In the genomic region with DNA sequence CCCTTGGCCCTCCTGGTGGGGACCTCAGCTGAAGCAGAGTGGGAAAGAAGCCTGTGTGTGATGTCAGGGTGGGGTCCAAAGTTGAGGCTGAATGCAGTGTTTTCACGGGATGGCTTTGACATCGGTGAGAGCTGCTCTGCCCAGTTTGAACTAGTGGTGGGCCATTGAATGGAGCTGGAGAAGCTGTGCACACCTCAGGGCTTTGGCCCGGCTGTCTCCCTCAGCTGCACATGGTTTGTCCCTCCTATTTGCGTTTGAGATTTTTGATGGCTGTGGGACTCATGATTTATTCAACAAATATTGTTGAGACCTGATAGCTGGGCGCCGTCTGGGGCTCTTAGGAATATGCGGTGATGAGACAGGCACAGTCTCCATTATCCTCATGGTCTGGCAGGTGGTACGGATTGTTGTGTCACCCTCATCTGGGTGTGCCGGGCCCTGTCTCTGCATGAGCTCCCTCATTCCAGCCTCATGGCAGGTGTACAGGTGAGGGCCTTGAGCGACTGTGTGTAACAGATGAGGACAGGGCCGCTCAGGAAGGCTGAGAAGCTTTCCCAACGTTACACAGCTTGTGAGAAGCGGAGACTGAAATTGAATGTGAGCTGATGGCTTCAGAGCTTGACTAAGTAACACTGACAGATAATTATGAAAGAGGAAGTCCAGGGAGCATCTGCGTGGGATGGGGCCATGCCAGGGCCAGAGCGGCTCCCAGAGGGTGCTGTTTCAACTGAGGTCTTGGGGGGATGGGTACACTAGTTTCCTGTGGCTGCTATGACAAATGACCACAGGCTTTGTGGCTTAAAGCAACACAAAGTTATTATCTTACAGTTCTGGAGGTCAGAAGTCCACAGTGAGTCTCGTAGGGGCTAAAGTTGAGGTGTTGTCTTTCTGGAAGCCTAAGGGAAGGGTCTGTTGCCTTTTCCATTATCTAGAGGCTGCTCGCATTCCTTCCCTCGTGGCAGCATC, we compare ENCODE assay signal across 10 cellular contexts. TPM values are rescaled to one million over a fixed set of nuclear protein-coding genes. Genes with fewer than 3 reads are reported as not detected.
DNase-seq lines count a peak whose midpoint lies in the region; ATAC-seq and TF ChIP-seq lines count a peak whose summit lies in the region.
"Had no signal": no experiment of that assay in that cellular context is flagged by ENCODE, and none has a peak within 500 bp of the region (broad histone marks: within the 10 kb centered on the region; RNA-seq: fewer than 3 reads in every experiment).

No MANE protein-coding gene starts in this region.

- peak overlapping the region in 3 of 5 donors; percentile 50 to 83 (median 74) for H3K27ac ChIP-seq in adrenal gland
- H3K27ac ChIP-seq: C4-2B had no signal

- peaks cover 21 to 97% of the 10 kb centered on the region in 2 donors for H3K4me1 ChIP-seq in adrenal gland (replicated peaks in 1 of 2)

- no peaks in the 10 kb centered on the region for H3K27me3 ChIP-seq in adrenal gland

- peaks cover 4% of the 10 kb centered on the region for H3K9me3 Mint-ChIP-seq in mesothelial cell of epicardium
- H3K9me3 Mint-ChIP-seq: activated naive CD4-positive, alpha-beta T cell treated with anti-CD3 and anti-CD28 coated beads, Interleukin-2, amount 50 U/mL, for 24 hours had no signal

- TF ChIP-seq CTCF in adrenal gland (IDR thresholded peaks at IDR 0.05): no peak
- TF ChIP-seq CTCF in mesothelial cell of epicardium (IDR thresholded peaks at IDR 0.05; ENCODE audit: unreplicated experiment): no peak

- H3K9me3 ChIP-seq in adrenal gland (replicated peaks in 1 of 3): no peaks in the 10 kb centered on the region

- no peak for TF ChIP-seq POLR2A in adrenal gland (IDR thresholded peaks at IDR 0.05)

- H3K4me1 Mint-ChIP-seq in mesothelial cell of epicardium: peaks cover 20% of the 10 kb centered on the region

- intact Hi-C loops in adrenal gland (cut with DNase I): no loop called here

- H3K4me3 ChIP-seq in adrenal gland: no peak overlapping the region

- H3K36me3 ChIP-seq in adrenal gland (replicated peaks in 1 of 2): no peaks in the 10 kb centered on the region

- peaks cover 16% of the 10 kb centered on the region for H3K36me3 Mint-ChIP-seq in mesothelial cell of epicardium

- 63 to 77% (median 73%) methylated on average over 17 to 18 of the region's 18 CpGs for WGBS in adrenal gland, 4 donors

- no peak overlapping the region for H3K4me3 Mint-ChIP-seq in mesothelial cell of epicardium
- H3K4me3 Mint-ChIP-seq: activated naive CD4-positive, alpha-beta T cell treated with anti-CD3 and anti-CD28 coated beads, Interleukin-2, amount 50 U/mL, for 24 hours had no signal

- ATAC-seq in activated CD4-positive, CD25-positive, alpha-beta regulatory T cell treated with anti-CD3 and anti-CD28 coated beads, Interleukin-2, amount 50 U/mL, for 24 hours: peak; percentile 66 to 67
- peak; percentile 91 for ATAC-seq in GM21786 (IDR thresholded peaks at IDR 0.05; ENCODE audit: unreplicated experiment)

- no peaks in the 10 kb centered on the region for H3K27me3 Mint-ChIP-seq in mesothelial cell of epicardium (ENCODE audit: low read depth)
- H3K27me3 Mint-ChIP-seq: activated naive CD4-positive, alpha-beta T cell treated with anti-CD3 and anti-CD28 coated beads, Interleukin-2, amount 50 U/mL, for 24 hours had no signal

- H3K27ac Mint-ChIP-seq in mesothelial cell of epicardium: peak overlapping the region; percentile 44
- H3K27ac Mint-ChIP-seq: activated naive CD4-positive, alpha-beta T cell treated with anti-CD3 and anti-CD28 coated beads, Interleukin-2, amount 50 U/mL, for 24 hours had no signal

- no peak for DNase-seq in activated CD4-positive, CD25-positive, alpha-beta regulatory T cell (lab: John Stamatoyannopoulos, UW)
- DNase-seq in KG1 (lab: John Stamatoyannopoulos, UW): peak; percentile 84
- DNase-seq in adrenal gland: peak in 6 of 7 donors; percentile 63 to 86 (median 75)
- DNase-seq in mesothelial cell of epicardium (ENCODE audit: low spot score in 2 of 2, unreplicated experiment in 2 of 2): no peak
- DNase-seq in central memory CD4-positive, alpha-beta T cell: no peak
- no peak for DNase-seq in stimulated activated naive CD4-positive, alpha-beta T cell (lab: John Stamatoyannopoulos, UW)

RNA-seq across cellular contexts. Expression of a gene that starts 36.5 kb away (rescaled TPM):
- 10 to 100 TPM; 34.3 to 87.9 (median 54.9) TPM for total RNA-seq in adrenal gland
- 10 to 100 TPM; 10.9 to 49.0 (median 17.4) TPM for polyA plus RNA-seq in adrenal gland
- 70.0 to 74.9 TPM (median 71.0 TPM) in 3 replicates for total RNA-seq in mesothelial cell of epicardium

Comparison
In these comparisons a context has a peak if more than half of its experiments do, and no peak if none do; other contexts are left out.
1. DNase-seq: peak in KG1 (single experiment) and adrenal gland (6 of 7); none in activated CD4-positive, CD25-positive, alpha-beta regulatory T cell (0 of 4), mesothelial cell of epicardium (0 of 2), central memory CD4-positive, alpha-beta T cell (single experiment) and stimulated activated naive CD4-positive, alpha-beta T cell (0 of 6).